Comparison of ENCODE assay signal across 24 cellular contexts in the genomic region with DNA sequence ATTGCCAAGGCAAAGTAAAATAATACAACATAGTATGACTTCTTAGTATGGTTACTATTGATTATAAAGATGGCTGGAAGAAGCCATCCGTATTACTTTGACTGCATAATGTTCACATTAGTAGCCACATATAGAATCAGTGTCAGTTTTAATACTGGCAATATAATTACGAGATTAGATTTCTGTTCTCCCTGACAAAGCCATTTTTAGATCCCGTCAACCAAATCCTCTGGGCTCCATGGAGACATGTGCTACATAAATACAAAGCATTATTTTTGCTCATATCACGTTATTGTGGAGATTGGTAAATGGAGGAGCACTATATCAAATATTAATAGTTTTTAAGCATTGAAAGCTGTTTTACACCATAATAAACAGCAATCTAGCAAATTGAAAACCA.
"Had no signal": no experiment of that assay in that cellular context is flagged by ENCODE, and none has a peak within 500 bp of the region (broad histone marks: within the 10 kb centered on the region; RNA-seq: fewer than 3 reads in every experiment).

No MANE protein-coding gene starts in this region.

- H3K4me1 ChIP-seq: colonic mucosa, esophagus squamous epithelium, gastrocnemius medialis, left lung, lower lobe of right lung had no signal

- H3K9me3 ChIP-seq: colonic mucosa, esophagus squamous epithelium, gastrocnemius medialis, heart right ventricle, left lung, lower lobe of right lung, mucosa of descending colon had no signal

- FAIRE-seq: endometrium, keratinocyte had no signal

- DNase-seq: colonic mucosa; cortex of kidney; effector CD8-positive, alpha-beta T cell; effector memory CD8-positive, alpha-beta T cell; endodermal cell; erythroblast; esophagus squamous epithelium; foreskin fibroblast; foreskin melanocyte; gastrocnemius medialis; glutamatergic neuron; head of caudate nucleus; heart right ventricle; hippocampal formation; left cardiac atrium; left lung; left ventricle myocardium superior; lower lobe of right lung; mesenchymal stem cell; mucosa of descending colon; naive B cell had no signal

- H3K36me3 ChIP-seq: colonic mucosa, esophagus squamous epithelium, gastrocnemius medialis, heart right ventricle, left lung, lower lobe of right lung had no signal

- H3K27ac ChIP-seq: colonic mucosa, epithelial cell of prostate, esophagus squamous epithelium, gastrocnemius medialis, heart right ventricle, left lung, lower lobe of right lung had no signal

- H3K4me3 ChIP-seq: colonic mucosa, esophagus squamous epithelium, gastrocnemius medialis, heart right ventricle, left lung, lower lobe of right lung, mucosa of descending colon had no signal

- H3K27me3 ChIP-seq: colonic mucosa, esophagus squamous epithelium, gastrocnemius medialis, heart right ventricle, left lung had no signal
